2 cellular contexts compared by ENCODE assay signal in genomic region chr2:237604960-237605359, GRCh38.
TF ChIP-seq lines count a peak whose summit lies in the region.

No MANE protein-coding gene starts in this region.

TF ChIP-seq in WTC11, 78 proteins besides CTCF, POLR2A, EP300 and RAD21:
- TF ChIP-seq ESRRA (CRISPR knock-in tag; IDR thresholded peaks at IDR 0.05; ENCODE audit: borderline replicate concordance) (no peak), E2F1 (CRISPR knock-in tag; IDR thresholded peaks at IDR 0.05) (no peak), GRHL2 (CRISPR knock-in tag; IDR thresholded peaks at IDR 0.05; ENCODE audit: insufficient replicate concordance, severe bottlenecking) (no peak), JAZF1 (CRISPR knock-in tag; IDR thresholded peaks at IDR 0.05) (no peak), ZMAT4 (CRISPR knock-in tag; IDR thresholded peaks at IDR 0.05) (no peak), CREM (CRISPR knock-in tag; IDR thresholded peaks at IDR 0.05) (no peak), IRF1 (CRISPR knock-in tag; IDR thresholded peaks at IDR 0.05) (no peak), FOXP1 (CRISPR knock-in tag; IDR thresholded peaks at IDR 0.05; ENCODE audit: borderline replicate concordance) (no peak), TP53 (CRISPR knock-in tag; IDR thresholded peaks at IDR 0.05) (no peak)

TF ChIP-seq in HepG2, 621 proteins besides CTCF, POLR2A, EP300 and RAD21 (continues in another document):
- TF ChIP-seq ZKSCAN8 (CRISPR knock-in tag; IDR thresholded peaks at IDR 0.05; ENCODE audit: borderline replicate concordance) (0 out of 2 replicates have a peak, but pooled peaks have one; percentile 28), SMAD1 (CRISPR knock-in tag; IDR thresholded peaks at IDR 0.05; ENCODE audit: borderline replicate concordance, low read depth) (no peak), ZNF691 (CRISPR knock-in tag; IDR thresholded peaks at IDR 0.05; ENCODE audit: borderline replicate concordance, low read depth) (peak; percentile 70; the same call in 1 of the 2 replicates), ZNF276 (CRISPR knock-in tag; IDR thresholded peaks at IDR 0.05; ENCODE audit: low read depth) (peak; percentile 35; the same call in 1 of the 2 replicates), PTBP1 (IDR thresholded peaks at IDR 0.05; ENCODE audit: low read depth, low read length, poor library complexity, severe bottlenecking) (no peak), ETV5 (CRISPR knock-in tag; IDR thresholded peaks at IDR 0.05; ENCODE audit: borderline replicate concordance) (peak; percentile 14; the same call in 1 of the 2 replicates), ZNF280B (CRISPR knock-in tag; IDR thresholded peaks at IDR 0.05; ENCODE audit: borderline replicate concordance) (no peak), GATAD1 (CRISPR knock-in tag; IDR thresholded peaks at IDR 0.05) (0 out of 2 replicates have a peak, but pooled peaks have one; percentile 33), SALL1 (CRISPR knock-in tag; IDR thresholded peaks at IDR 0.05) (peak; percentile 44; the same call in 1 of the 2 replicates), CBX2 (IDR thresholded peaks at IDR 0.05; ENCODE audit: low read depth, low read length) (no peak), CBX2 (CRISPR knock-in tag; IDR thresholded peaks at IDR 0.05; ENCODE audit: low read depth) (no peak), ZNF770 (CRISPR knock-in tag; IDR thresholded peaks at IDR 0.05) (peak; percentile 44; the same call in 1 of the 2 replicates), RXRB (CRISPR knock-in tag; IDR thresholded peaks at IDR 0.05; ENCODE audit: borderline replicate concordance) (peak; percentile 42; the same call in 1 of the 2 replicates), ARID5B (CRISPR knock-in tag; IDR thresholded peaks at IDR 0.05) (peak; percentile 32), KDM2A (CRISPR knock-in tag; IDR thresholded peaks at IDR 0.05; ENCODE audit: borderline replicate concordance, low read depth) (peak; percentile 77; the same call in 1 of the 2 replicates), ZNF280D (CRISPR knock-in tag; IDR thresholded peaks at IDR 0.05) (no peak), ZNF430 (CRISPR knock-in tag; IDR thresholded peaks at IDR 0.05) (no peak), HMGXB4 (CRISPR knock-in tag; IDR thresholded peaks at IDR 0.05; ENCODE audit: borderline replicate concordance in 1 of 2, low read depth in 1 of 2) (peak in 1 of 2 experiments; percentile 44; a peak in 1 of 4 replicates), NR1H2 (CRISPR knock-in tag; IDR thresholded peaks at IDR 0.05; ENCODE audit: borderline replicate concordance, low read depth) (no peak), BCL6 (CRISPR knock-in tag; IDR thresholded peaks at IDR 0.05) (peak; percentile 45; the same call in 1 of the 2 replicates), SOX6 (IDR thresholded peaks at IDR 0.05) (no peak), SOX6 (CRISPR knock-in tag; IDR thresholded peaks at IDR 0.05) (peak; percentile 85), SOX13 (IDR thresholded peaks at IDR 0.05) (no peak), SOX13 (CRISPR knock-in tag; conservative IDR thresholded peaks at IDR 0.05 in 1 of 2, IDR thresholded peaks at IDR 0.05 in 1 of 2) (peak in 1 of 2 experiments; percentile 73; a peak in 2 of 4 replicates), ZNF556 (CRISPR knock-in tag; IDR thresholded peaks at IDR 0.05; ENCODE audit: borderline replicate concordance) (0 out of 2 replicates have a peak, but pooled peaks have one; percentile 33), ZNF451 (CRISPR knock-in tag; IDR thresholded peaks at IDR 0.05) (peak; percentile 25; the same call in 1 of the 2 replicates), XRCC5 (optimal IDR thresholded peaks at IDR 0.05; ENCODE audit: low read length) (peak; percentile 55), IRF2 (CRISPR knock-in tag; IDR thresholded peaks at IDR 0.05) (0 out of 2 replicates have a peak, but pooled peaks have one; percentile 36), ZNF441 (CRISPR knock-in tag; IDR thresholded peaks at IDR 0.05; ENCODE audit: borderline replicate concordance) (0 out of 2 replicates have a peak, but pooled peaks have one; percentile 50), PAXIP1 (CRISPR knock-in tag; conservative IDR thresholded peaks at IDR 0.05) (0 out of 2 replicates have a peak, but pooled peaks have one; percentile 15), SMC3 (IDR thresholded peaks at IDR 0.05; ENCODE audit: low read length) (peak; percentile 83), ZFX (CRISPR knock-in tag; IDR thresholded peaks at IDR 0.05; ENCODE audit: low read depth) (peak; percentile 59; the same call in 1 of the 2 replicates)
